In genomic region chr14:70697681-70698080, GRCh38 we compare ENCODE assay signal across 21 cellular contexts. TPM values are rescaled to one million over a fixed set of nuclear protein-coding genes. Genes with fewer than 3 reads are reported as not detected.
DNase-seq lines count a peak whose midpoint lies in the region; ATAC-seq and TF ChIP-seq lines count a peak whose summit lies in the region.
"Had no signal": no experiment of that assay in that cellular context is flagged by ENCODE, and none has a peak within 500 bp of the region (broad histone marks: within the 10 kb centered on the region; RNA-seq: fewer than 3 reads in every experiment).

No MANE protein-coding gene starts in this region.

- H3K9me3 ChIP-seq in mucosa of descending colon (no peaks in the 10 kb centered on the region), thyroid gland (no peaks in the 10 kb centered on the region)
- H3K9me3 ChIP-seq: spleen had no signal

- H3K4me3 ChIP-seq in mucosa of descending colon (no peak overlapping the region), thyroid gland (replicated peaks in 1 of 3) (no peak overlapping the region)
- H3K4me3 ChIP-seq: neural progenitor cell, spleen had no signal

- H3K4me1 ChIP-seq in mucosa of descending colon (ENCODE audit: low read depth) (no peaks in the 10 kb centered on the region), thyroid gland (peaks cover 21 to 34% of the 10 kb centered on the region in 2 donors)
- H3K4me1 ChIP-seq: neural progenitor cell had no signal

- no peak overlapping the region for H3K27ac ChIP-seq in thyroid gland
- H3K27ac ChIP-seq: neural progenitor cell, WERI-Rb-1 had no signal

- no peak for TF ChIP-seq POLR2A in thyroid gland (IDR thresholded peaks at IDR 0.05)

- H3K4me3 Mint-ChIP-seq in dendritic cell treated with granulocyte-macrophage colony-stimulating factor and Interleukin-4, amounts not matched to agents 40 ng/mL and 50 ng/mL, for 4 days: no peak overlapping the region
- no peak overlapping the region for H3K4me3 Mint-ChIP-seq in activated naive CD4-positive, alpha-beta T cell treated with anti-CD3 and anti-CD28 coated beads, Interleukin-2, amount 10 ng/mL, durations not matched to agents 7 days and 5 days
- H3K4me3 Mint-ChIP-seq: CD8-positive, alpha-beta memory T cell; effector memory CD8-positive, alpha-beta T cell; neural progenitor cell had no signal

- peaks cover 85% of the 10 kb centered on the region for H3K4me1 Mint-ChIP-seq in dendritic cell treated with granulocyte-macrophage colony-stimulating factor and Interleukin-4, amounts not matched to agents 40 ng/mL and 50 ng/mL, for 4 days (ENCODE audit: low read depth)
- no peaks in the 10 kb centered on the region for H3K4me1 Mint-ChIP-seq in activated naive CD4-positive, alpha-beta T cell treated with anti-CD3 and anti-CD28 coated beads, Interleukin-2, amount 10 ng/mL, durations not matched to agents 7 days and 5 days
- H3K4me1 Mint-ChIP-seq: neural progenitor cell had no signal

- H3K36me3 ChIP-seq in mucosa of descending colon (ENCODE audit: low read depth) (no peaks in the 10 kb centered on the region), thyroid gland (no peaks in the 10 kb centered on the region)
- H3K36me3 ChIP-seq: neural progenitor cell, spleen, WERI-Rb-1 had no signal

- H3K27ac Mint-ChIP-seq in dendritic cell treated with granulocyte-macrophage colony-stimulating factor and Interleukin-4, amounts not matched to agents 40 ng/mL and 50 ng/mL, for 4 days: peak overlapping the region; percentile 59
- H3K27ac Mint-ChIP-seq in activated naive CD4-positive, alpha-beta T cell treated with anti-CD3 and anti-CD28 coated beads, Interleukin-2, amount 10 ng/mL, durations not matched to agents 7 days and 5 days: no peak overlapping the region
- H3K27ac Mint-ChIP-seq: CD8-positive, alpha-beta memory T cell; effector memory CD8-positive, alpha-beta T cell; neural progenitor cell had no signal

- DNase-seq in AML-193 (lab: John Stamatoyannopoulos, UW) (peak; percentile 20 to 37), LoVo (ENCODE audit: low spot score) (peak; percentile 72), mucosa of descending colon (peak in 1 of 3 donors; percentile 15), KBM-7 (no peak), thyroid gland (no peak)
- DNase-seq in activated naive CD4-positive, alpha-beta T cell treated with anti-CD3 and anti-CD28 coated beads, Interleukin-2, amount 10 ng/mL, durations not matched to agents 7 days and 5 days: no peak
- DNase-seq in stimulated activated naive CD8-positive, alpha-beta T cell treated with anti-CD3 and anti-CD28 coated beads, Interleukin-15, Interleukin-2, amounts not matched to agents 100 U/mL and 50 U/mL, for 24 hours: no peak
- DNase-seq: activated CD4-positive, alpha-beta T cell treated with anti-CD3 and anti-CD28 coated beads, Interleukin-2, amount 50 U/mL, for 48 hours; activated naive CD4-positive, alpha-beta T cell treated with Interleukin-2 at 50 U/mL for 16 hours; anterior cingulate cortex; CD8-positive, alpha-beta memory T cell; effector memory CD8-positive, alpha-beta T cell; midbrain; NCI-H1436; NCI-H2171; SHP77 treated with DMSO at 0.1 percent for 48 hours; T-helper 2 cell; WERI-Rb-1 had no signal

- H3K27me3 ChIP-seq in thyroid gland: no peaks in the 10 kb centered on the region
- H3K27me3 ChIP-seq: neural progenitor cell, spleen had no signal

- no peaks in the 10 kb centered on the region for H3K36me3 Mint-ChIP-seq in dendritic cell treated with granulocyte-macrophage colony-stimulating factor and Interleukin-4, amounts not matched to agents 40 ng/mL and 50 ng/mL, for 4 days (ENCODE audit: low read depth)
- H3K36me3 Mint-ChIP-seq in activated naive CD4-positive, alpha-beta T cell treated with anti-CD3 and anti-CD28 coated beads, Interleukin-2, amount 10 ng/mL, durations not matched to agents 7 days and 5 days: no peaks in the 10 kb centered on the region
- H3K36me3 Mint-ChIP-seq: neural progenitor cell had no signal

- ATAC-seq in mucosa of descending colon: peak; percentile 85
- ATAC-seq in stimulated activated naive CD8-positive, alpha-beta T cell treated with anti-CD3 and anti-CD28 coated beads, Interleukin-15, Interleukin-2, amounts not matched to agents 100 U/mL and 50 U/mL, for 24 hours: no peak
- ATAC-seq: effector memory CD8-positive, alpha-beta T cell had no signal

- 81 to 82% methylated on average over 2 of the region's 2 CpGs for WGBS in thyroid gland, 2 donors

- CTCF ChIA-PET in activated naive CD4-positive, alpha-beta T cell treated with anti-CD3 and anti-CD28 coated beads, Interleukin-2, amount 10 ng/mL, durations not matched to agents 7 days and 5 days (lab: Charles Lee): no interaction called here

- TF ChIP-seq CTCF in mucosa of descending colon (IDR thresholded peaks at IDR 0.05): no peak
- no peak for TF ChIP-seq CTCF in thyroid gland (IDR thresholded peaks at IDR 0.05)

- intact Hi-C loops in dendritic cell treated with granulocyte-macrophage colony-stimulating factor and Interleukin-4, amounts not matched to agents 40 ng/mL and 50 ng/mL, for 4 days (cut with micrococcal nuclease): loop anchor here (5.0 to 10.0 kb wide), 2 partner anchors 35 to 187 kb away; no protein-coding TSS in a partner anchor
- intact Hi-C loops in mucosa of descending colon (cut with DNase I, micrococcal nuclease) (no loop called here), thyroid gland (cut with DNase I) (no loop called here)

- H3K27me3 Mint-ChIP-seq in dendritic cell treated with granulocyte-macrophage colony-stimulating factor and Interleukin-4, amounts not matched to agents 40 ng/mL and 50 ng/mL, for 4 days: no peaks in the 10 kb centered on the region
- peaks cover 10% of the 10 kb centered on the region for H3K27me3 Mint-ChIP-seq in activated naive CD4-positive, alpha-beta T cell treated with anti-CD3 and anti-CD28 coated beads, Interleukin-2, amount 10 ng/mL, durations not matched to agents 7 days and 5 days

- in situ Hi-C loops in KBM-7 (cut with MboI; ENCODE audit: low pct_unique_long_range_greater_than_20kb, low sequenced_read_pairs): no loop called here

- no peaks in the 10 kb centered on the region for H3K9me3 Mint-ChIP-seq in dendritic cell treated with granulocyte-macrophage colony-stimulating factor and Interleukin-4, amounts not matched to agents 40 ng/mL and 50 ng/mL, for 4 days
- H3K9me3 Mint-ChIP-seq in activated naive CD4-positive, alpha-beta T cell treated with anti-CD3 and anti-CD28 coated beads, Interleukin-2, amount 10 ng/mL, durations not matched to agents 7 days and 5 days: no peaks in the 10 kb centered on the region
- H3K9me3 Mint-ChIP-seq: CD8-positive, alpha-beta memory T cell; effector memory CD8-positive, alpha-beta T cell; neural progenitor cell had no signal

RNA-seq across cellular contexts. Expression of gene TTC9, which starts 56.0 kb away (rescaled TPM):
- total RNA-seq in mucosa of descending colon: under 1 TPM; 0.20 to 0.63 (median 0.54) TPM
- 1 to 10 TPM; 5.7 to 9.4 (median 7.2) TPM for total RNA-seq in thyroid gland

Comparison
In these comparisons a context has a peak if more than half of its experiments do, and no peak if none do; other contexts are left out.
1. DNase-seq: peak in AML-193 (2 of 2) and LoVo (single experiment); none in activated naive CD4-positive, alpha-beta T cell treated with anti-CD3 and anti-CD28 coated beads, Interleukin-2, amount 10 ng/mL, durations not matched to agents 7 days and 5 days (single experiment), KBM-7 (single experiment), thyroid gland (0 of 2) and stimulated activated naive CD8-positive, alpha-beta T cell treated with anti-CD3 and anti-CD28 coated beads, Interleukin-15, Interleukin-2, amounts not matched to agents 100 U/mL and 50 U/mL, for 24 hours (single experiment).
2. RNA of gene TTC9, which starts 56.0 kb away (total RNA-seq): 5.7 to 9.4 TPM in thyroid gland; 0.20 to 0.63 TPM in mucosa of descending colon; every median in the first group is over 4 times any median in the second.